In genomic region chr1:26938004-26938658, GRCh38 we compare ENCODE assay signal across 1 cellular context.
TF ChIP-seq lines count a peak whose summit lies in the region.

No MANE protein-coding gene starts in this region.

TF ChIP-seq in HepG2, 621 proteins besides CTCF, POLR2A, EP300 and RAD21 (continued from another document and continues in another):
- TF ChIP-seq ZNF800 (CRISPR knock-in tag; IDR thresholded peaks at IDR 0.05) (no peak), USF2 (IDR thresholded peaks at IDR 0.05; ENCODE audit: low read depth, low read length) (no peak), USF2 (CRISPR knock-in tag; IDR thresholded peaks at IDR 0.05; ENCODE audit: borderline replicate concordance) (0 out of 2 replicates have a peak, but pooled peaks have one; percentile 4), ZNF879 (CRISPR knock-in tag; IDR thresholded peaks at IDR 0.05) (no peak), THAP8 (CRISPR knock-in tag; IDR thresholded peaks at IDR 0.05; ENCODE audit: borderline replicate concordance) (no peak; the same call in 1 of the 2 replicates), ZBTB49 (CRISPR knock-in tag; IDR thresholded peaks at IDR 0.05; ENCODE audit: borderline replicate concordance) (no peak), ZFP91 (CRISPR knock-in tag; IDR thresholded peaks at IDR 0.05; ENCODE audit: borderline replicate concordance) (peak; percentile 69), ZFP36L1 (CRISPR knock-in tag; IDR thresholded peaks at IDR 0.05) (peak; percentile 74; the same call in 1 of the 2 replicates), AKAP8 (CRISPR knock-in tag; IDR thresholded peaks at IDR 0.05) (peak; percentile 84), SIX4 (CRISPR knock-in tag; IDR thresholded peaks at IDR 0.05) (no peak), SYNCRIP (IDR thresholded peaks at IDR 0.05; ENCODE audit: insufficient read depth, low read depth, low read length) (no peak), TMF1 (CRISPR knock-in tag; IDR thresholded peaks at IDR 0.05; ENCODE audit: low read depth) (no peak), HINFP (CRISPR knock-in tag; IDR thresholded peaks at IDR 0.05; ENCODE audit: low read depth) (peak; percentile 22), HDAC6 (IDR thresholded peaks at IDR 0.05; ENCODE audit: low read depth, low read length) (no peak), RFX5 (IDR thresholded peaks at IDR 0.05; ENCODE audit: low read depth, low read length) (no peak), NPAS2 (CRISPR knock-in tag; IDR thresholded peaks at IDR 0.05; ENCODE audit: borderline replicate concordance) (no peak), NFAT5 (CRISPR knock-in tag; IDR thresholded peaks at IDR 0.05) (no peak), AHR (CRISPR knock-in tag; IDR thresholded peaks at IDR 0.05) (peak; percentile 44; the same call in 1 of the 2 replicates), MTERF4 (CRISPR knock-in tag; IDR thresholded peaks at IDR 0.05) (no peak; the same call in 1 of the 2 replicates), ZNF703 (CRISPR knock-in tag; IDR thresholded peaks at IDR 0.05; ENCODE audit: borderline replicate concordance) (no peak), CENPBD1 (CRISPR knock-in tag; IDR thresholded peaks at IDR 0.05; ENCODE audit: borderline replicate concordance, low read depth) (no peak), ZNF564 (CRISPR knock-in tag; IDR thresholded peaks at IDR 0.05) (no peak), CENPT (CRISPR knock-in tag; IDR thresholded peaks at IDR 0.05; ENCODE audit: low read depth) (no peak), THRA (CRISPR knock-in tag; IDR thresholded peaks at IDR 0.05; ENCODE audit: borderline replicate concordance) (peak; percentile 99), MNT (IDR thresholded peaks at IDR 0.05) (no peak), ZNF580 (CRISPR knock-in tag; IDR thresholded peaks at IDR 0.05; ENCODE audit: borderline replicate concordance, low read depth) (peak; percentile 67; the same call in 1 of the 2 replicates), ZNF264 (CRISPR knock-in tag; IDR thresholded peaks at IDR 0.05) (peak; percentile 61), NR1H2 (CRISPR knock-in tag; IDR thresholded peaks at IDR 0.05; ENCODE audit: borderline replicate concordance, low read depth) (no peak), ZNF782 (CRISPR knock-in tag; IDR thresholded peaks at IDR 0.05; ENCODE audit: borderline replicate concordance) (no peak), TBP (CRISPR knock-in tag; IDR thresholded peaks at IDR 0.05) (no peak), HOMEZ (CRISPR knock-in tag; IDR thresholded peaks at IDR 0.05; ENCODE audit: low read depth) (peak; percentile 88), HNRNPK (IDR thresholded peaks at IDR 0.05; ENCODE audit: low read depth, low read length, poor library complexity, severe bottlenecking) (no peak)
